In the genomic region with DNA sequence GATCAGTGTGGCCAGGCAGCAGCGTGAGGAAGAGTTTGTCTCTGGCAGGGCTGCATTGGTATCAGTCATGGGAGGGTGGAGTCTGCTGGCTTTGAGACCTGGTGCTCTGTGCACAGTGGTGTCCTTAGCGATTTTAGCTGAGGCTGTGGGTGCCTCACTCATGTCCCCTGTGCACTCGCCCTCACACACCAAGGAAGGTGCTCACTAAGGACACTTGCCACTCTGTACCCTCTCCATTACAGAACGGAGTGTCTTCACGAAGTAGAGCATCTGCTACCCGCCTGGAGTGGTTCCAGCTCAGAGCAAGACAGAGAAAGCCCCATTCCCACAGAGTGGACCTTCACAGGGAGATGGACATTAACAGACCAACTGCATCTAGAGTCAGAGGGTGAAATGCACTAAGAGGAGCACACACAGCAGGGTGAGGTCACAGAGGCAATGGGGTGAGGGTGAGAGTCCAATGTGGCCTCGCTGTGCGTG, we compare ENCODE assay signal across 28 cellular contexts.
"Had no signal": no experiment of that assay in that cellular context is flagged by ENCODE, and none has a peak within 500 bp of the region (broad histone marks: within the 10 kb centered on the region; RNA-seq: fewer than 3 reads in every experiment).

No MANE protein-coding gene starts in this region.

- H3K27ac Mint-ChIP-seq: activated CD4-positive, alpha-beta memory T cell treated with anti-CD3 and anti-CD28 coated beads, Interleukin-2, amount 10 ng/mL, durations not matched to agents 7 days and 5 days; activated CD4-positive, alpha-beta T cell treated with anti-CD3 and anti-CD28 coated beads, Interleukin-2, amount 10 ng/mL, durations not matched to agents 7 days and 5 days; activated naive CD4-positive, alpha-beta T cell treated with anti-CD3 and anti-CD28 coated beads, Interleukin-2, amount 10 ng/mL, durations not matched to agents 7 days and 5 days; activated naive CD4-positive, alpha-beta T cell treated with anti-CD3 and anti-CD28 coated beads, Interleukin-2, amount 50 U/mL, for 72 hours; activated naive CD8-positive, alpha-beta T cell treated with anti-CD3 and anti-CD28 coated beads, Interleukin-2, amount 10 ng/mL, durations not matched to agents 7 days and 5 days; activated T-cell treated with anti-CD3 and anti-CD28 coated beads, Interleukin-2, amount 50 U/mL, for 24 hours; activated T-cell treated with anti-CD3 and anti-CD28 coated beads, Interleukin-2, amount 50 U/mL, for 72 hours; brain; WTC11 had no signal

- DNase-seq: activated CD4-positive, alpha-beta memory T cell treated with anti-CD3 and anti-CD28 coated beads, Interleukin-2, amount 10 ng/mL, durations not matched to agents 7 days and 5 days; activated CD4-positive, alpha-beta T cell treated with anti-CD3 and anti-CD28 coated beads for 1 hour; activated CD4-positive, alpha-beta T cell treated with anti-CD3 and anti-CD28 coated beads for 4 hours; activated CD4-positive, alpha-beta T cell treated with anti-CD3 and anti-CD28 coated beads, Interleukin-2, amount 10 ng/mL, durations not matched to agents 7 days and 5 days; activated CD4-positive, alpha-beta T cell treated with anti-CD3 and anti-CD28 coated beads, Interleukin-2, amount 50 U/mL, for 4 hours; activated CD8-positive, alpha-beta memory T cell treated with anti-CD3 and anti-CD28 coated beads, Interleukin-2, amount 50 U/mL, for 48 hours; activated gamma-delta T cell; activated naive CD4-positive, alpha-beta T cell; activated naive CD4-positive, alpha-beta T cell treated with anti-CD3 and anti-CD28 coated beads, Interleukin-2, amount 10 ng/mL, durations not matched to agents 7 days and 5 days; activated naive CD8-positive, alpha-beta T cell treated with anti-CD3 and anti-CD28 coated beads, Interleukin-2, amount 10 ng/mL, durations not matched to agents 7 days and 5 days; activated T-cell treated with anti-CD3 and anti-CD28 coated beads for 4 hours; activated T-cell treated with anti-CD3 and anti-CD28 coated beads, Interleukin-2, amount 50 U/mL, for 24 hours; activated T-cell treated with anti-CD3 and anti-CD28 coated beads, Interleukin-2, amount 50 U/mL, for 72 hours; central memory CD4-positive, alpha-beta T cell; cortex of kidney; dermis blood vessel endothelial cell; effector CD4-positive, alpha-beta T cell; foreskin keratinocyte; gastrocnemius medialis; glutamatergic neuron; heart left ventricle; T-helper 2 cell had no signal

- H3K4me1 Mint-ChIP-seq: activated CD4-positive, alpha-beta memory T cell treated with anti-CD3 and anti-CD28 coated beads, Interleukin-2, amount 10 ng/mL, durations not matched to agents 7 days and 5 days; activated CD4-positive, alpha-beta T cell treated with anti-CD3 and anti-CD28 coated beads, Interleukin-2, amount 10 ng/mL, durations not matched to agents 7 days and 5 days; activated naive CD4-positive, alpha-beta T cell treated with anti-CD3 and anti-CD28 coated beads, Interleukin-2, amount 10 ng/mL, durations not matched to agents 7 days and 5 days; activated naive CD8-positive, alpha-beta T cell treated with anti-CD3 and anti-CD28 coated beads, Interleukin-2, amount 10 ng/mL, durations not matched to agents 7 days and 5 days had no signal

- H3K9me3 Mint-ChIP-seq: activated CD4-positive, alpha-beta memory T cell treated with anti-CD3 and anti-CD28 coated beads, Interleukin-2, amount 10 ng/mL, durations not matched to agents 7 days and 5 days; activated CD4-positive, alpha-beta T cell treated with anti-CD3 and anti-CD28 coated beads, Interleukin-2, amount 10 ng/mL, durations not matched to agents 7 days and 5 days; activated naive CD4-positive, alpha-beta T cell treated with anti-CD3 and anti-CD28 coated beads, Interleukin-2, amount 10 ng/mL, durations not matched to agents 7 days and 5 days; activated naive CD4-positive, alpha-beta T cell treated with anti-CD3 and anti-CD28 coated beads, Interleukin-2, amount 50 U/mL, for 72 hours; activated naive CD8-positive, alpha-beta T cell treated with anti-CD3 and anti-CD28 coated beads, Interleukin-2, amount 10 ng/mL, durations not matched to agents 7 days and 5 days; activated T-cell treated with anti-CD3 and anti-CD28 coated beads, Interleukin-2, amount 50 U/mL, for 24 hours; activated T-cell treated with anti-CD3 and anti-CD28 coated beads, Interleukin-2, amount 50 U/mL, for 72 hours had no signal

- H3K4me3 ChIP-seq: ascending aorta, breast epithelium, gastrocnemius medialis, heart left ventricle had no signal

- H3K36me3 ChIP-seq: ascending aorta, breast epithelium, gastrocnemius medialis, heart left ventricle had no signal

- H3K4me1 ChIP-seq: ascending aorta, breast epithelium, gastrocnemius medialis, heart left ventricle had no signal

- H3K4me3 Mint-ChIP-seq: activated CD4-positive, alpha-beta memory T cell treated with anti-CD3 and anti-CD28 coated beads, Interleukin-2, amount 10 ng/mL, durations not matched to agents 7 days and 5 days; activated CD4-positive, alpha-beta T cell treated with anti-CD3 and anti-CD28 coated beads, Interleukin-2, amount 10 ng/mL, durations not matched to agents 7 days and 5 days; activated naive CD4-positive, alpha-beta T cell treated with anti-CD3 and anti-CD28 coated beads, Interleukin-2, amount 10 ng/mL, durations not matched to agents 7 days and 5 days; activated naive CD8-positive, alpha-beta T cell treated with anti-CD3 and anti-CD28 coated beads, Interleukin-2, amount 10 ng/mL, durations not matched to agents 7 days and 5 days; activated T-cell treated with anti-CD3 and anti-CD28 coated beads, Interleukin-2, amount 50 U/mL, for 24 hours; activated T-cell treated with anti-CD3 and anti-CD28 coated beads, Interleukin-2, amount 50 U/mL, for 72 hours; brain; WTC11 had no signal

- H3K27ac ChIP-seq: ascending aorta, breast epithelium, epithelial cell of prostate, foreskin keratinocyte, gastrocnemius medialis, heart left ventricle had no signal

- H3K36me3 Mint-ChIP-seq: activated naive CD4-positive, alpha-beta T cell treated with anti-CD3 and anti-CD28 coated beads, Interleukin-2, amount 10 ng/mL, durations not matched to agents 7 days and 5 days; activated naive CD4-positive, alpha-beta T cell treated with anti-CD3 and anti-CD28 coated beads, Interleukin-2, amount 50 U/mL, for 72 hours; activated naive CD8-positive, alpha-beta T cell treated with anti-CD3 and anti-CD28 coated beads, Interleukin-2, amount 10 ng/mL, durations not matched to agents 7 days and 5 days; brain; WTC11 had no signal

- H3K27me3 ChIP-seq: ascending aorta, breast epithelium, foreskin keratinocyte had no signal

- H3K9me3 ChIP-seq: ascending aorta, breast epithelium, gastrocnemius medialis had no signal

- ATAC-seq: activated naive CD4-positive, alpha-beta T cell treated with anti-CD3 and anti-CD28 coated beads, Interleukin-2, amount 50 U/mL, for 72 hours; activated T-cell treated with anti-CD3 and anti-CD28 coated beads, Interleukin-2, amount 50 U/mL, for 72 hours; foreskin keratinocyte; gastrocnemius medialis; heart left ventricle; WTC11 had no signal
